ENCODE assay signal across 16 cellular contexts in the genomic region with DNA sequence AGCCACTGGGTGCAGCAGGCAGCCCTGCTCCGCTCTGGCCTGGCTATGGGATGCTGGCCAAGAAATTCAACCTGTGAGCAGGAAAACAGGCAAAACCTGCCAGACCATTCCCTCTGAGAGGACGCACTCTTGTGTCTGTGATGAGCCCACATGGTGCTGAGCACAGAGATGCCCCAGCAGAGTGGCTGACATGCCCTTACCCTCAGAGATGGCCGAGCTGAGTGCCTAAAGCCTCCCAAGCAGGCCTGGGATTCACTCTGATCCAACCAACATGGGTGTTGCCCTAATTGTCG. TPM values are rescaled to one million over a fixed set of nuclear protein-coding genes. Genes with fewer than 3 reads are reported as not detected.
DNase-seq lines count a peak whose midpoint lies in the region; ATAC-seq, FAIRE-seq and TF ChIP-seq lines count a peak whose summit lies in the region.
"Had no signal": no experiment of that assay in that cellular context is flagged by ENCODE, and none has a peak within 500 bp of the region (broad histone marks: within the 10 kb centered on the region; RNA-seq: fewer than 3 reads in every experiment).

No MANE protein-coding gene starts in this region.

- H4K91ac ChIP-seq in neuronal stem cell (ENCODE audit: low read depth, low read length, poor library complexity) = no peak overlapping the region

- peak; percentile 32 for FAIRE-seq in bronchial epithelial cell (lab: Jason Lieb, UNC)
- FAIRE-seq: endothelial cell of umbilical vein had no signal

- peak; percentile 72 for DNase-seq in HPDE6-E6E7 (ENCODE audit: extremely low spot score)
- peak; percentile 85 for DNase-seq in bronchial epithelial cell (ENCODE audit: low read depth)
- no peak for DNase-seq in neuronal stem cell (ENCODE audit: low spot score)
- DNase-seq in putamen (ENCODE audit: low spot score) = no peak
- DNase-seq in tibial nerve (ENCODE audit: low spot score in 2 of 2) = no peak
- no peak for DNase-seq in DMS 273 treated with DMSO at 0.1 percent for 48 hours (lab: John Stamatoyannopoulos, UW)
- DNase-seq: activated gamma-delta T cell; CD8-positive, alpha-beta memory T cell; immature natural killer cell; NCI-H1436 treated with DMSO at 0.1 percent for 48 hours; stimulated activated CD4-positive, alpha-beta T cell treated with anti-CD3 and anti-CD28 coated beads, Interleukin-4, amount 100 ng/mL, for 24 hours; T-helper 1 cell had no signal

- no peak for TF ChIP-seq POLR2A in tibial nerve (IDR thresholded peaks at IDR 0.05)

- H3K4ac ChIP-seq in neuronal stem cell (ENCODE audit: low read length) = no peak overlapping the region

- H3K9me3 ChIP-seq in neuronal stem cell (replicated peaks in 1 of 2; ENCODE audit: control insufficient read depth in 2 of 2, insufficient read depth in 1 of 2, low read depth in 1 of 2, low read length in 2 of 2) (peaks cover 0 to 2% of the 10 kb centered on the region in 2 donors), tibial nerve (no peaks in the 10 kb centered on the region)

- no peaks in the 10 kb centered on the region for H3K79me1 ChIP-seq in neuronal stem cell (ENCODE audit: low read depth, low read length)

- H3K9ac ChIP-seq in neuronal stem cell (ENCODE audit: low read depth, low read length, poor library complexity) = no peak overlapping the region

- H2BK5ac ChIP-seq in neuronal stem cell (ENCODE audit: low read length) = peak overlapping the region; percentile 79

- H2BK15ac ChIP-seq in neuronal stem cell (ENCODE audit: low read length) = peak overlapping the region; percentile 27

- H2BK120ac ChIP-seq in neuronal stem cell (ENCODE audit: low read depth, low read length) = no peak overlapping the region

- peak overlapping the region; percentile 24 for H2AK5ac ChIP-seq in neuronal stem cell (ENCODE audit: low read depth, low read length)

- TF ChIP-seq CTCF in 22Rv1 (IDR thresholded peaks at IDR 0.05) (no peak), bronchial epithelial cell (IDR thresholded peaks at IDR 0.05; ENCODE audit: insufficient read depth, low read length, severe bottlenecking) (no peak), tibial nerve (IDR thresholded peaks at IDR 0.05) (no peak)

- H2BK12ac ChIP-seq in neuronal stem cell (ENCODE audit: low read length) = peak overlapping the region; percentile 30

- H3K18ac ChIP-seq in neuronal stem cell (ENCODE audit: low read length) = no peak overlapping the region

- H3K4me1 ChIP-seq in neuronal stem cell (ENCODE audit: control insufficient read depth in 2 of 2, insufficient read depth in 1 of 2, low read depth in 1 of 2, low read length in 2 of 2) (peaks cover 0 to under 1% of the 10 kb centered on the region in 2 donors), tibial nerve (peaks cover 0 to 20% (median 3%) of the 10 kb centered on the region in 4 donors)

- H3K4me2 ChIP-seq in neuronal stem cell (ENCODE audit: insufficient read depth, low read length, poor library complexity, severe bottlenecking) = no peak overlapping the region

- no peak overlapping the region for H2AFZ ChIP-seq in neuronal stem cell (ENCODE audit: low read length)

- H3K14ac ChIP-seq in neuronal stem cell (ENCODE audit: low read length) = peak overlapping the region; percentile 58

- H3K27me3 ChIP-seq in bronchial epithelial cell (ENCODE audit: control insufficient read depth, insufficient read depth, low read length) (no peaks in the 10 kb centered on the region), neuronal stem cell (ENCODE audit: control insufficient read depth in 3 of 3, insufficient read depth in 3 of 3, low read depth in 1 of 3, low read length in 3 of 3) (peaks cover 0 to 38% (median 0%) of the 10 kb centered on the region in 3 experiments), tibial nerve (no peaks in the 10 kb centered on the region)

- no CpG with 5 or more reads among the region's 4 CpGs for WGBS in neuronal stem cell (ENCODE audit: extremely low coverage in 2 of 2, insufficient read length in 2 of 2, insufficient replicate concordance in 1 of 2), 2 donors
- 88 to 100% methylated on average over 2 to 4 of the region's 4 CpGs for WGBS in tibial nerve, 2 donors

- H3K36me3 ChIP-seq in bronchial epithelial cell (ENCODE audit: control insufficient read depth, insufficient read depth, low read length) = no peaks in the 10 kb centered on the region
- no peaks in the 10 kb centered on the region for H3K36me3 ChIP-seq in neuronal stem cell (replicated peaks in 1 of 2; ENCODE audit: control insufficient read depth in 2 of 2, insufficient read depth in 2 of 2, low read length in 2 of 2)
- H3K36me3 ChIP-seq in tibial nerve = no peaks in the 10 kb centered on the region

- no peak overlapping the region for H4K8ac ChIP-seq in neuronal stem cell (ENCODE audit: low read depth, low read length)

- no peak for ATAC-seq in HG02798 (IDR thresholded peaks at IDR 0.05; ENCODE audit: poor library complexity, unreplicated experiment)

- H3K27ac ChIP-seq in 22Rv1 (peak overlapping the region; percentile 33), neuronal stem cell (replicated peaks; ENCODE audit: low read length) (no peak overlapping the region), tibial nerve (no peak overlapping the region)
- H3K27ac ChIP-seq: HL-60 had no signal

- H3K23ac ChIP-seq in neuronal stem cell (ENCODE audit: low read depth, low read length, poor library complexity) = peak overlapping the region; percentile 5

- no peak for TF ChIP-seq EP300 in tibial nerve (IDR thresholded peaks at IDR 0.05)

- H3K4me3 ChIP-seq in bronchial epithelial cell (ENCODE audit: low read depth, low read length) (no peak overlapping the region), neuronal stem cell (ENCODE audit: low read length in 2 of 2) (no peak overlapping the region), tibial nerve (no peak overlapping the region)

RNA-seq across cellular contexts. Expression of gene TAF1B, which starts 34.3 kb away (rescaled TPM):
- total RNA-seq in bronchial epithelial cell (28.7 and 30.5 TPM in 2 replicates), tibial nerve (10 to 100 TPM; 10.8 to 21.4 (median 17.9) TPM)
- 20.1 TPM for polyA plus RNA-seq in neuronal stem cell (2013, experiment 1 of 2)
- 21.8 TPM for polyA plus RNA-seq in neuronal stem cell (2013, experiment 2 of 2)

Comparison
In these comparisons a context has a peak if more than half of its experiments do, and no peak if none do; other contexts are left out.
1. DNase-seq: peak in HPDE6-E6E7 (single experiment) and bronchial epithelial cell (single experiment); none in neuronal stem cell (single experiment), putamen (single experiment), tibial nerve (0 of 2) and DMS 273 treated with DMSO at 0.1 percent for 48 hours (single experiment).